28 cellular contexts compared by ENCODE assay signal in genomic region chr7:146575903-146576302, GRCh38.
"Had no signal": no experiment of that assay in that cellular context is flagged by ENCODE, and none has a peak within 500 bp of the region (broad histone marks: within the 10 kb centered on the region; RNA-seq: fewer than 3 reads in every experiment).

No MANE protein-coding gene starts in this region.

- H3K4me2 ChIP-seq: neural progenitor cell, smooth muscle cell had no signal

- H3K36me3 ChIP-seq: left lung, lower lobe of right lung, neural progenitor cell, neutrophil, ovary, right atrium auricular region, right lobe of liver, stomach, thyroid gland, transverse colon, upper lobe of left lung, vagina had no signal

- H3K4me1 Mint-ChIP-seq: immature natural killer cell; naive B cell; natural killer cell; nephron progenitor cell; stimulated activated naive B cell treated with anti-CD40 and anti-IgM and Interleukin-4, amounts not matched to agents 10 μg/mL and 1 μg/mL and 100 μg/mL, for 72 hours had no signal

- H3K4me3 Mint-ChIP-seq: immature natural killer cell; naive B cell; natural killer cell; nephron progenitor cell; neural progenitor cell; stimulated activated naive B cell treated with anti-CD40 and anti-IgM and Interleukin-4, amounts not matched to agents 10 μg/mL and 1 μg/mL and 100 μg/mL, for 72 hours had no signal

- H3K9me3 Mint-ChIP-seq: nephron progenitor cell, neural progenitor cell had no signal

- ATAC-seq: left colon; left lung; lower lobe of right lung; natural killer cell; right lobe of liver; stimulated activated naive B cell treated with anti-CD40 and anti-IgM and Interleukin-4, amounts not matched to agents 10 μg/mL and 1 μg/mL and 100 μg/mL, for 72 hours; stimulated activated naive CD8-positive, alpha-beta T cell treated with anti-CD3 and anti-CD28 coated beads, Interleukin-15, Interleukin-2, amounts not matched to agents 100 U/mL and 50 U/mL, for 24 hours had no signal

- DNase-seq: immature natural killer cell; kidney; left colon; left lung; lower lobe of right lung; mammary epithelial cell; mesenchymal stem cell; naive B cell; natural killer cell; nephron progenitor cell; occipital lobe; ovary; right lobe of liver; stimulated activated CD4-positive, alpha-beta T cell treated with anti-CD3 and anti-CD28 coated beads, Interleukin-2, amount 100 ng/mL, for 24 hours; stimulated activated CD4-positive, alpha-beta T cell treated with anti-CD3 and anti-CD28 coated beads, Interleukin-4, amount 100 ng/mL, for 1 hour; stimulated activated naive B cell treated with anti-CD40 and anti-IgM and Interleukin-4, amounts not matched to agents 10 μg/mL and 1 μg/mL and 100 μg/mL, for 72 hours; stimulated activated naive CD8-positive, alpha-beta T cell treated with anti-CD3 and anti-CD28 coated beads, Interleukin-15, Interleukin-2, amounts not matched to agents 100 U/mL and 50 U/mL, for 24 hours; stomach; testis; thyroid gland; transverse colon; upper lobe of left lung had no signal

- H3K9me3 ChIP-seq: left lung, lower lobe of right lung, neutrophil, ovary, right atrium auricular region, right lobe of liver, testis, thyroid gland, transverse colon, upper lobe of left lung, vagina had no signal

- H3K9ac ChIP-seq: neural progenitor cell had no signal

- H2AFZ ChIP-seq: neural progenitor cell had no signal

- H3K4me1 ChIP-seq: left lung, lower lobe of right lung, neural progenitor cell, right atrium auricular region, right lobe of liver, stomach, testis, thyroid gland, transverse colon, upper lobe of left lung, vagina had no signal

- H3K27ac ChIP-seq: left lung, lower lobe of right lung, neural progenitor cell, neutrophil, ovary, right atrium auricular region, right lobe of liver, stomach, testis, thyroid gland, transverse colon, upper lobe of left lung, vagina had no signal

- H3K27ac Mint-ChIP-seq: immature natural killer cell; naive B cell; natural killer cell; nephron progenitor cell; neural progenitor cell; progenitor cell of endocrine pancreas; stimulated activated naive B cell treated with anti-CD40 and anti-IgM and Interleukin-4, amounts not matched to agents 10 μg/mL and 1 μg/mL and 100 μg/mL, for 72 hours had no signal

- H3K27me3 Mint-ChIP-seq: naive B cell; progenitor cell of endocrine pancreas; stimulated activated naive B cell treated with anti-CD40 and anti-IgM and Interleukin-4, amounts not matched to agents 10 μg/mL and 1 μg/mL and 100 μg/mL, for 72 hours had no signal

- H3K36me3 Mint-ChIP-seq: immature natural killer cell; naive B cell; neural progenitor cell; stimulated activated naive B cell treated with anti-CD40 and anti-IgM and Interleukin-4, amounts not matched to agents 10 μg/mL and 1 μg/mL and 100 μg/mL, for 72 hours had no signal

- H3K4me3 ChIP-seq: left lung, lower lobe of right lung, neural progenitor cell, ovary, right atrium auricular region, right lobe of liver, smooth muscle cell, stomach, testis, thyroid gland, transverse colon, upper lobe of left lung, vagina had no signal

- H3K27me3 ChIP-seq: left lung, neural progenitor cell, neutrophil, ovary, right atrium auricular region, right lobe of liver, stomach, testis, thyroid gland, transverse colon, upper lobe of left lung, vagina had no signal
